8 cellular contexts compared by ENCODE assay signal in the genomic region with DNA sequence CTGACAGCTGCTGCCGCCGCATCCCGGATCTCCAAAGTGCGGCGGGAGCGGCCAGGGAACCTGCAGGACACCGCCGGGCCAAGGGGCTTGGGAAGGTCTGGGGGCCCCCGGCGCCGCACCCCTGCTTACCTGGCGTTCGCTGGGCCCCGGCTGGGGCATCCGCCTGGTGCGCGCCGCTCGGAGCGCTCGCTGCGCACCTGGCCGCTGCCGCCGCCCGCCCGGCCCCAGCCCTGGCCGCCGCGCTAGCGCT. TPM values are rescaled to one million over a fixed set of nuclear protein-coding genes. Genes with fewer than 3 reads are reported as not detected.
DNase-seq lines count a peak whose midpoint lies in the region; ATAC-seq, FAIRE-seq and TF ChIP-seq lines count a peak whose summit lies in the region.

No MANE protein-coding gene starts in this region.

- peak overlapping the region; percentile 94 to 96 (median 96) for H3K27ac ChIP-seq in pancreas

- no peak overlapping the region for H3K27ac Mint-ChIP-seq in Caco-2 (ENCODE audit: unreplicated experiment)

- H3K36me3 Mint-ChIP-seq in Caco-2 (ENCODE audit: insufficient read depth, unreplicated experiment): peaks cover 6% of the 10 kb centered on the region

- CTCF ChIA-PET in Caco-2 (lab: Charles Lee): no interaction called here

- WGBS in pancreas, 2 donors: 0 to 1% methylated on average over 14 to 31 of the region's 31 CpGs

- H3K9me3 ChIP-seq in Caco-2: no peaks in the 10 kb centered on the region
- no peaks in the 10 kb centered on the region for H3K9me3 ChIP-seq in pancreas

- peaks cover 7% of the 10 kb centered on the region for H3K4me1 Mint-ChIP-seq in Caco-2 (ENCODE audit: low read depth, unreplicated experiment)

- no peaks in the 10 kb centered on the region for H3K36me3 ChIP-seq in Caco-2 (ENCODE audit: control insufficient read depth, insufficient read depth, low read length)
- H3K36me3 ChIP-seq in pancreas: no peaks in the 10 kb centered on the region

- ATAC-seq in HG03342 (IDR thresholded peaks at IDR 0.05; ENCODE audit: unreplicated experiment) (peak; percentile 51), pancreas (no peak)

- POLR2A ChIA-PET in Caco-2 (lab: Charles Lee): interaction anchor here (0.5 to 1.1 kb wide), 2 partner anchors 31 to 868 kb away, joined by 3 to 6 read pairs; no protein-coding TSS in a partner anchor

- intact Hi-C loops in Caco-2 (cut with micrococcal nuclease; ENCODE audit: unreplicated experiment): loop anchor here (2.0 to 5.0 kb wide), 5 partner anchors 30 to 85 kb away; no protein-coding TSS in a partner anchor
- intact Hi-C loops in pancreas (cut with DNase I): no loop called here

- H3K27me3 ChIP-seq in Caco-2 (replicated peaks; ENCODE audit: control insufficient read depth, insufficient read depth, low read length): no peaks in the 10 kb centered on the region
- H3K27me3 ChIP-seq in pancreas: no peaks in the 10 kb centered on the region

- no peak for DNase-seq in Caco-2
- DNase-seq in epithelial cell of esophagus (ENCODE audit: low read depth): no peak
- DNase-seq in pancreas: no peak
- DNase-seq in SK-N-DZ (ENCODE audit: low spot score): no peak
- DNase-seq in erythroblast (lab: John Stamatoyannopoulos, UW): no peak
- no peak for DNase-seq in activated effector memory CD4-positive, alpha-beta T cell treated with anti-CD3 and anti-CD28 coated beads, Interleukin-2, amount 50 U/mL, for 16 hours
- no peak for DNase-seq in H54 (ENCODE audit: insufficient read length, low spot score)

- no peak for TF ChIP-seq CTCF in Caco-2 (IDR thresholded peaks at IDR 0.05; ENCODE audit: insufficient read depth in 1 of 2, low read depth in 1 of 2, low read length in 1 of 2, severe bottlenecking in 1 of 2, unreplicated experiment in 1 of 2)
- TF ChIP-seq CTCF in epithelial cell of esophagus (IDR thresholded peaks at IDR 0.05; ENCODE audit: insufficient read depth, low read depth, low read length, missing control alignments): no peak
- no peak for TF ChIP-seq CTCF in pancreas (IDR thresholded peaks at IDR 0.05)

- H3K4me3 ChIP-seq in Caco-2 (ENCODE audit: low read depth, low read length) (peak overlapping the region; percentile 79), epithelial cell of esophagus (ENCODE audit: low read length) (peak overlapping the region; percentile 88), pancreas (peak overlapping the region; percentile 67 to 98 (median 78))

- TF ChIP-seq POLR2A in erythroblast (IDR thresholded peaks at IDR 0.05; ENCODE audit: low read length): no peak
- TF ChIP-seq POLR2A in H54 (IDR thresholded peaks at IDR 0.05; ENCODE audit: low read depth, low read length): no peak

- no peak for FAIRE-seq in pancreas (lab: Jason Lieb, UNC)
- no peak for FAIRE-seq in H54 (lab: Jason Lieb, UNC)

- H3K9me3 Mint-ChIP-seq in Caco-2 (ENCODE audit: unreplicated experiment): no peaks in the 10 kb centered on the region

- peak overlapping the region; percentile 81 for H3K4me3 Mint-ChIP-seq in Caco-2 (ENCODE audit: unreplicated experiment)

- no TSS peak for BruUV-seq in Caco-2 (replicated peaks; lab: Mats Ljungman, UMichigan)

- peaks cover 4% of the 10 kb centered on the region; the same call in 1 of the 2 replicates for H3K4me1 ChIP-seq in Caco-2
- H3K4me1 ChIP-seq in pancreas: peaks cover 20 to 48% (median 34%) of the 10 kb centered on the region in 3 donors

- H3K27me3 Mint-ChIP-seq in Caco-2 (ENCODE audit: insufficient read depth, unreplicated experiment): no peaks in the 10 kb centered on the region

RNA-seq across cellular contexts. Expression of a gene that starts 0.3 kb away (rescaled TPM):
- total RNA-seq in Caco-2 (2022): 31.6 and 32.0 TPM in 2 replicates
- 10 to 100 TPM; 32.2 to 44.8 (median 38.8) TPM for total RNA-seq in pancreas
- 10 to 100 TPM in 1 of 2 donors, 1 to 10 TPM in 1; 8.0 to 10.2 TPM for polyA plus RNA-seq in pancreas
- 0.07 and 0.14 TPM in 2 replicates for polyA plus RNA-seq in SK-N-DZ (2014; cell fraction: cytosol; rRNA removed)
- 0.08 and 0.25 TPM in 2 replicates for polyA plus RNA-seq in SK-N-DZ (2014; cell fraction: nucleus; rRNA removed)
